In genomic region chr1:919271-919872, GRCh38 we compare ENCODE assay signal across 2 cellular contexts.
A peak's percentile ranks its signal among the peaks of the same experiment; 100 is the strongest.
TF ChIP-seq lines count a peak whose summit lies in the region.

No MANE protein-coding gene starts in this region.

TF ChIP-seq in IMR-90, 13 proteins besides CTCF, POLR2A, EP300 and RAD21:
- TF ChIP-seq NFE2L2 (IDR thresholded peaks at IDR 0.05; ENCODE audit: low read depth, low read length) (no peak), SMC3 (IDR thresholded peaks at IDR 0.05; ENCODE audit: low read depth, low read length) (no peak), FOS (IDR thresholded peaks at IDR 0.05; ENCODE audit: low read depth, low read length) (no peak), BHLHE40 (IDR thresholded peaks at IDR 0.05; ENCODE audit: low read depth, low read length) (no peak), ELK1 (IDR thresholded peaks at IDR 0.05; ENCODE audit: borderline replicate concordance, low read depth, low read length) (no peak), RCOR1 (IDR thresholded peaks at IDR 0.05; ENCODE audit: insufficient replicate concordance, low read length) (no peak), CHD1 (IDR thresholded peaks at IDR 0.05; ENCODE audit: low read depth, low read length) (no peak), USF2 (IDR thresholded peaks at IDR 0.05; ENCODE audit: low read depth, low read length) (no peak), MAFK (IDR thresholded peaks at IDR 0.05; ENCODE audit: low read depth, low read length) (no peak), RFX5 (IDR thresholded peaks at IDR 0.05; ENCODE audit: low read depth, low read length) (no peak), CEBPB (IDR thresholded peaks at IDR 0.05; ENCODE audit: low read depth, low read length) (no peak), MAZ (IDR thresholded peaks at IDR 0.05; ENCODE audit: borderline replicate concordance, low read depth, low read length) (no peak), MXI1 (IDR thresholded peaks at IDR 0.05; ENCODE audit: borderline replicate concordance, low read depth, low read length) (no peak)

TF ChIP-seq in K562, 482 proteins besides CTCF, POLR2A, EP300 and RAD21:
- no peak for TF ChIP-seq ELK1 (CRISPR knock-in tag; IDR thresholded peaks at IDR 0.05)
- no peak for TF ChIP-seq ZNF263 (CRISPR knock-in tag; IDR thresholded peaks at IDR 0.05; ENCODE audit: borderline replicate concordance)
- peak; percentile 44 for TF ChIP-seq CTCFL (IDR thresholded peaks at IDR 0.05; ENCODE audit: borderline replicate concordance, insufficient read depth, low read depth, low read length, poor library complexity, severe bottlenecking)
- 0 out of 2 replicates have a peak, but pooled peaks have one; percentile 26 for TF ChIP-seq NR2C2 (CRISPR knock-in tag; IDR thresholded peaks at IDR 0.05)
- TF ChIP-seq NR2C2 (tag; IDR thresholded peaks at IDR 0.05) = no peak
- TF ChIP-seq KLF13 (tag; IDR thresholded peaks at IDR 0.05; ENCODE audit: borderline replicate concordance, low read depth) = no peak
